ENCODE assay signal across 8 cellular contexts in the genomic region with DNA sequence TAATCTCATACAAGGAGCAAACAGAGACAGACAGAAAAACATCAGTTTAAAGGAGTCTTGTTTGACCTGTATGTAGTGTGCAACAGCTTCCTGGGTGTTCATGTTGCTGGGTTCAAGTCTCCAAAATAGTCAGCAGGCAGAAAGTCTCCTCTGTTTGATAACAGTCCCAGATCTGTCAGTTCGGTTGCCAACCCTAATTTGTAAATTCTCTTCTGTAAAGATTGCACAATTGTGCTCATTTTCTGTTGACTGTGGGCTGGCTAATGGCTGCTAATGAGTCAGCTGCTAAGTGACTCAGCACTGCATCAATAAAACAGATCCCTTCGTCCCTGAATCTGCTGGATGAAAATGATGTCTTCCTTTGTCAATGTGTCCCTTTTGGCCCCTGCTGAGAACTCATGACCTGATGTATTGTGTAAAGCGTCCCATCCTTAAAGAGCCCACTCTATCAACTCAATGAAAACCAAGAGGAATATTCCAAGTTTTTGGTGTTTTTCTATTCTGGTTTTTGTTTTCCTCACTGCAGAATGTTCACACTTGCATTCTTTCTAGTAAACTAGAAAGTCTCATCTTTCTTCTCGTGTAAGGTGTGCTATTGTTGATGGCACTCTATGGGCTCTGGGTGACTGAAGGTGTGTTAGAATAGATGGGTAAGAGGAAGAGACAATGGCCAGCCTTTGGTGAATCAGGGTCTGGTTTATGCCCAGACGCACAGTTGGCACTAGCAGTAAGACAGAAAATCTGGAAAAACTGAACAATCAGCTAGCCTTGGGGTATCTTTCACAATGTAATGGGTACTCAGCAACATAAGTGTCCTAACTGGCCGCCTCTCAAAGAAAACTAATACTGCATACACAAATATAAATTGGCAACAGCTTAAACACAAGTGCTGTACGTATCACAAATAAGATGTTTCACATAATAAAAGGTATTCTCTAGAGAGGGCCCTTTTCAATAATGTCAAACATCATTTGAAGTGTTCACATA.
DNase-seq lines count a peak whose midpoint lies in the region; ATAC-seq and TF ChIP-seq lines count a peak whose summit lies in the region.

No MANE protein-coding gene starts in this region.

- POLR2A ChIA-PET in activated CD4-positive, alpha-beta T cell treated with anti-CD3 and anti-CD28 coated beads for 36 hours (lab: Charles Lee): no interaction called here

- intact Hi-C loops in activated CD4-positive, alpha-beta T cell treated with anti-CD3 and anti-CD28 coated beads for 36 hours (cut with DNase I, micrococcal nuclease): no loop called here
- intact Hi-C loops in sigmoid colon (cut with DNase I): loop anchor here (5.0 kb wide), 1 partner anchor 62 kb away; no protein-coding TSS in a partner anchor

- H3K27ac ChIP-seq in sigmoid colon (peak overlapping the region; percentile 52 to 65 (median 60)), MM.1S (ENCODE audit: low read length) (no peak overlapping the region)

- ATAC-seq in activated CD4-positive, alpha-beta T cell treated with anti-CD3 and anti-CD28 coated beads for 36 hours: no peak
- no peak for ATAC-seq in HG02642 (IDR thresholded peaks at IDR 0.05; ENCODE audit: poor library complexity, unreplicated experiment)

- no peak overlapping the region for H3K4me2 ChIP-seq in MM.1S (ENCODE audit: low read depth, low read length)

- 64 to 68% methylated on average over 7 of the region's 7 CpGs for WGBS in sigmoid colon, 2 donors

- H3K4me3 ChIP-seq in sigmoid colon: no peak overlapping the region
- H3K4me3 ChIP-seq in MM.1S (ENCODE audit: low read length): no peak overlapping the region

- H3K4me1 ChIP-seq in sigmoid colon: peaks cover 0 to 27% (median 17%) of the 10 kb centered on the region in 4 donors
- H3K4me1 ChIP-seq in MM.1S (ENCODE audit: low read length): no peaks in the 10 kb centered on the region

- no peaks in the 10 kb centered on the region for H3K79me2 ChIP-seq in MM.1S (ENCODE audit: low read length)

- DNase-seq in activated CD4-positive, alpha-beta T cell treated with anti-CD3 and anti-CD28 coated beads for 36 hours: peak; percentile 18
- DNase-seq in activated CD4-positive, alpha-beta T cell treated with anti-CD3 and anti-CD28 coated beads, Interleukin-2, amount 50 U/mL, for 4 hours: no peak
- DNase-seq in SIG-M5 treated with dmso at 0.1 percent for 504 hours (lab: John Stamatoyannopoulos, UW; ENCODE audit: unreplicated experiment) (peak; percentile 92), glomerular visceral epithelial cell (ENCODE audit: extremely low spot score) (peak; percentile 62), sigmoid colon (peak; percentile 88), hepatic stellate cell (ENCODE audit: low spot score) (no peak), MM.1S (no peak)

- peaks cover 3% of the 10 kb centered on the region for H3K4me1 Mint-ChIP-seq in activated CD4-positive, alpha-beta T cell treated with anti-CD3 and anti-CD28 coated beads for 36 hours

- no peaks in the 10 kb centered on the region for H4K20me1 ChIP-seq in MM.1S (ENCODE audit: insufficient read depth, low read length)

- no peak overlapping the region for H3K4me3 Mint-ChIP-seq in activated CD4-positive, alpha-beta T cell treated with anti-CD3 and anti-CD28 coated beads for 36 hours

- H3K27ac Mint-ChIP-seq in activated CD4-positive, alpha-beta T cell treated with anti-CD3 and anti-CD28 coated beads for 36 hours: no peak overlapping the region

- no peaks in the 10 kb centered on the region for H3K9me2 ChIP-seq in MM.1S (replicated peaks; ENCODE audit: insufficient read depth, low read length)

- H3F3A ChIP-seq in MM.1S (ENCODE audit: insufficient read depth, low read length): no peaks in the 10 kb centered on the region

- H3K9ac ChIP-seq in MM.1S (ENCODE audit: low read length): no peak overlapping the region

- H3K9me3 Mint-ChIP-seq in activated CD4-positive, alpha-beta T cell treated with anti-CD3 and anti-CD28 coated beads for 36 hours (ENCODE audit: low read depth): no peaks in the 10 kb centered on the region

- no peaks in the 10 kb centered on the region for H3K36me3 Mint-ChIP-seq in activated CD4-positive, alpha-beta T cell treated with anti-CD3 and anti-CD28 coated beads for 36 hours (ENCODE audit: low read depth)

- TF ChIP-seq CTCF in sigmoid colon (IDR thresholded peaks at IDR 0.05) (no peak), MM.1S (IDR thresholded peaks at IDR 0.05; ENCODE audit: low read length) (no peak)

- CTCF ChIA-PET in activated CD4-positive, alpha-beta T cell treated with anti-CD3 and anti-CD28 coated beads for 36 hours (lab: Charles Lee): no interaction called here

- TF ChIP-seq POLR2A in sigmoid colon (IDR thresholded peaks at IDR 0.05): no peak

- H3K36me3 ChIP-seq in sigmoid colon: no peaks in the 10 kb centered on the region
- H3K36me3 ChIP-seq in MM.1S (replicated peaks; ENCODE audit: insufficient read depth, low read length): no peaks in the 10 kb centered on the region

- H3K27me3 ChIP-seq in sigmoid colon: no peaks in the 10 kb centered on the region
- H3K27me3 ChIP-seq in MM.1S (replicated peaks; ENCODE audit: insufficient read depth, low read length): no peaks in the 10 kb centered on the region

- H3K9me3 ChIP-seq in sigmoid colon (no peaks in the 10 kb centered on the region), MM.1S (replicated peaks; ENCODE audit: insufficient read depth, low read length) (no peaks in the 10 kb centered on the region)

- H3K27me3 Mint-ChIP-seq in activated CD4-positive, alpha-beta T cell treated with anti-CD3 and anti-CD28 coated beads for 36 hours: peaks cover 4% of the 10 kb centered on the region

- no peak overlapping the region for H2AFZ ChIP-seq in MM.1S (ENCODE audit: low read length)

- peak in 3 of 4 donors; percentile 43 to 58 (median 45) for TF ChIP-seq EP300 in sigmoid colon (IDR thresholded peaks at IDR 0.05)

Comparison
In these comparisons a context has a peak if more than half of its experiments do, and no peak if none do; other contexts are left out.
1. DNase-seq: peak in activated CD4-positive, alpha-beta T cell treated with anti-CD3 and anti-CD28 coated beads for 36 hours (single experiment), SIG-M5 treated with dmso at 0.1 percent for 504 hours (single experiment), glomerular visceral epithelial cell (single experiment) and sigmoid colon (single experiment); none in activated CD4-positive, alpha-beta T cell treated with anti-CD3 and anti-CD28 coated beads, Interleukin-2, amount 50 U/mL, for 4 hours (0 of 2), hepatic stellate cell (single experiment) and MM.1S (single experiment).